12 cellular contexts compared by ENCODE assay signal in genomic region chr14:75543258-75543657, GRCh38. TPM values are rescaled to one million over a fixed set of nuclear protein-coding genes. Genes with fewer than 3 reads are reported as not detected.
DNase-seq lines count a peak whose midpoint lies in the region; ATAC-seq and TF ChIP-seq lines count a peak whose summit lies in the region.
"Had no signal": no experiment of that assay in that cellular context is flagged by ENCODE, and none has a peak within 500 bp of the region (broad histone marks: within the 10 kb centered on the region; RNA-seq: fewer than 3 reads in every experiment).

No MANE protein-coding gene starts in this region.

- peak; percentile 17 for ATAC-seq in CD8-positive, alpha-beta T cell
- peak; percentile 8 for ATAC-seq in GM21737 (IDR thresholded peaks at IDR 0.05; ENCODE audit: unreplicated experiment)
- ATAC-seq in naive thymus-derived CD4-positive, alpha-beta T cell, result no peak
- no peak for ATAC-seq in foreskin keratinocyte
- ATAC-seq: PC-3 had no signal

- H3K4me1 Mint-ChIP-seq in CD8-positive, alpha-beta T cell (ENCODE audit: low read depth), result peaks cover 54% of the 10 kb centered on the region
- H3K4me1 Mint-ChIP-seq in activated naive CD8-positive, alpha-beta T cell (ENCODE audit: low read depth), result peaks cover 60% of the 10 kb centered on the region
- peaks cover 27 to 66% (median 57%) of the 10 kb centered on the region in 7 donors for H3K4me1 Mint-ChIP-seq in naive thymus-derived CD4-positive, alpha-beta T cell

- peaks cover 24% of the 10 kb centered on the region for H3K36me3 Mint-ChIP-seq in CD8-positive, alpha-beta T cell
- peaks cover 5% of the 10 kb centered on the region for H3K36me3 Mint-ChIP-seq in activated naive CD8-positive, alpha-beta T cell
- H3K36me3 Mint-ChIP-seq in naive thymus-derived CD4-positive, alpha-beta T cell, result peaks cover 0 to 17% (median 0%) of the 10 kb centered on the region in 5 donors

- no peaks in the 10 kb centered on the region for H3K27me3 ChIP-seq in CD8-positive, alpha-beta T cell (ENCODE audit: insufficient read depth, low read length)
- no peaks in the 10 kb centered on the region for H3K27me3 ChIP-seq in naive thymus-derived CD4-positive, alpha-beta T cell (ENCODE audit: control insufficient read depth in 2 of 2, insufficient read depth in 2 of 2, low read length in 2 of 2)
- H3K27me3 ChIP-seq in foreskin keratinocyte (no peaks in the 10 kb centered on the region), ascending aorta (no peaks in the 10 kb centered on the region)

- peak overlapping the region; percentile 73 for H3K4me3 Mint-ChIP-seq in CD8-positive, alpha-beta T cell
- H3K4me3 Mint-ChIP-seq in activated naive CD8-positive, alpha-beta T cell, result peak overlapping the region; percentile 74
- peak overlapping the region; percentile 75 to 89 (median 80) for H3K4me3 Mint-ChIP-seq in naive thymus-derived CD4-positive, alpha-beta T cell

- CTCF ChIA-PET in CD8-positive, alpha-beta T cell (lab: Charles Lee), result interaction anchor here (1.3 kb wide), 1 partner anchor 54 kb away, joined by 5 read pairs; no protein-coding TSS in a partner anchor
- CTCF ChIA-PET in naive thymus-derived CD4-positive, alpha-beta T cell (lab: Charles Lee), result interaction anchor here (0.9 to 1.7 kb wide), 3 partner anchors 9 to 114 kb away, joined by 3 to 5 read pairs (median 5); no protein-coding TSS in a partner anchor

- H3K4me3 ChIP-seq in CD8-positive, alpha-beta T cell (ENCODE audit: low read depth, low read length), result peak overlapping the region; percentile 1
- H3K4me3 ChIP-seq in naive thymus-derived CD4-positive, alpha-beta T cell (ENCODE audit: low read length), result peak overlapping the region; percentile 48
- H3K4me3 ChIP-seq in ascending aorta, result no peak overlapping the region

- TF ChIP-seq CTCF in CD8-positive, alpha-beta T cell (IDR thresholded peaks at IDR 0.05), result no peak
- no peak for TF ChIP-seq CTCF in foreskin keratinocyte (conservative IDR thresholded peaks at IDR 0.05)
- TF ChIP-seq CTCF in ascending aorta (IDR thresholded peaks at IDR 0.05), result no peak

- intact Hi-C loops in CD8-positive, alpha-beta T cell (cut with DNase I, micrococcal nuclease), result loop anchor here (2.0 to 5.0 kb wide), 2 partner anchors 20 to 41 kb away; partner anchors contain the start of gene BATF (in 1 of the 2)
- intact Hi-C loops in naive thymus-derived CD4-positive, alpha-beta T cell (cut with micrococcal nuclease), result loop anchor here in 1 of 2 donors (1.0 to 2.0 kb wide), 2 partner anchors 17 to 46 kb away; no protein-coding TSS in a partner anchor
- intact Hi-C loops in ascending aorta (cut with DNase I), result no loop called here

- peaks cover 5% of the 10 kb centered on the region for H3K36me3 ChIP-seq in CD8-positive, alpha-beta T cell (ENCODE audit: insufficient read depth, low read length)
- H3K36me3 ChIP-seq in naive thymus-derived CD4-positive, alpha-beta T cell (ENCODE audit: control insufficient read depth in 2 of 3, insufficient read depth in 3 of 3, low read length in 3 of 3), result peaks cover 0 to 22% (median 0%) of the 10 kb centered on the region in 3 experiments
- H3K36me3 ChIP-seq in ascending aorta, result no peaks in the 10 kb centered on the region

- H3K9me3 ChIP-seq in CD8-positive, alpha-beta T cell (ENCODE audit: low read length), result no peaks in the 10 kb centered on the region
- H3K9me3 ChIP-seq in naive thymus-derived CD4-positive, alpha-beta T cell (ENCODE audit: control insufficient read depth in 2 of 3, low read length in 3 of 3), result no peaks in the 10 kb centered on the region
- H3K9me3 ChIP-seq in ascending aorta, result no peaks in the 10 kb centered on the region

- no peaks in the 10 kb centered on the region for H3K27me3 Mint-ChIP-seq in CD8-positive, alpha-beta T cell (ENCODE audit: low read depth)
- no peaks in the 10 kb centered on the region for H3K27me3 Mint-ChIP-seq in activated naive CD8-positive, alpha-beta T cell
- no peaks in the 10 kb centered on the region for H3K27me3 Mint-ChIP-seq in naive thymus-derived CD4-positive, alpha-beta T cell

- H3K4me1 ChIP-seq in CD8-positive, alpha-beta T cell (ENCODE audit: insufficient read depth, low read length), result peaks cover 42% of the 10 kb centered on the region
- peaks cover 30 to 43% of the 10 kb centered on the region in 2 donors for H3K4me1 ChIP-seq in naive thymus-derived CD4-positive, alpha-beta T cell (ENCODE audit: control insufficient read depth in 2 of 2, insufficient read depth in 2 of 2, low read length in 2 of 2)
- H3K4me1 ChIP-seq in foreskin keratinocyte, result no peaks in the 10 kb centered on the region
- H3K4me1 ChIP-seq in ascending aorta, result no peaks in the 10 kb centered on the region

- H3K27ac ChIP-seq in CD8-positive, alpha-beta T cell (ENCODE audit: low read depth, low read length), result peak overlapping the region; percentile 19
- H3K27ac ChIP-seq in naive thymus-derived CD4-positive, alpha-beta T cell (ENCODE audit: low read depth, low read length), result peak overlapping the region; percentile 90
- H3K27ac ChIP-seq in foreskin keratinocyte (no peak overlapping the region), ascending aorta (no peak overlapping the region)

- no peaks in the 10 kb centered on the region for H3K9me3 Mint-ChIP-seq in CD8-positive, alpha-beta T cell
- H3K9me3 Mint-ChIP-seq in activated naive CD8-positive, alpha-beta T cell (ENCODE audit: low read depth), result no peaks in the 10 kb centered on the region
- no peaks in the 10 kb centered on the region for H3K9me3 Mint-ChIP-seq in naive thymus-derived CD4-positive, alpha-beta T cell

- peak overlapping the region; percentile 94 for H3K27ac Mint-ChIP-seq in CD8-positive, alpha-beta T cell
- H3K27ac Mint-ChIP-seq in activated naive CD8-positive, alpha-beta T cell, result peak overlapping the region; percentile 96
- peak overlapping the region; percentile 94 to 97 (median 96) for H3K27ac Mint-ChIP-seq in naive thymus-derived CD4-positive, alpha-beta T cell

- POLR2A ChIA-PET in CD8-positive, alpha-beta T cell (lab: Charles Lee), result interaction anchor here (1.3 to 2.3 kb wide), 2 partner anchors 9 to 28 kb away, joined by 4 to 10 read pairs; no protein-coding TSS in a partner anchor
- POLR2A ChIA-PET in naive thymus-derived CD4-positive, alpha-beta T cell (lab: Charles Lee), result interaction anchor here (0.8 to 7.3 kb wide), 3 partner anchors 9 to 20 kb away, joined by 3 to 51 read pairs (median 6); partner anchors contain the start of gene BATF

- no peak for DNase-seq in CD8-positive, alpha-beta T cell
- peak in 6 of 9 donors; percentile 33 to 49 (median 45) for DNase-seq in naive thymus-derived CD4-positive, alpha-beta T cell
- DNase-seq in foreskin keratinocyte (no peak), ascending aorta (ENCODE audit: low spot score in 2 of 2) (no peak), D341Med (ENCODE audit: low spot score) (no peak), DMS114 treated with DMSO at 0.1 percent for 48 hours (lab: John Stamatoyannopoulos, UW; ENCODE audit: unreplicated experiment) (no peak)
- DNase-seq: MM.1S, PC-3 had no signal

RNA-seq across cellular contexts. Expression of gene BATF, which starts 21.0 kb away (rescaled TPM):
- total RNA-seq in CD8-positive, alpha-beta T cell, result 1 to 10 TPM; 3.2 to 4.3 TPM
- 10 to 100 TPM in 3 of 5 experiments, 1 to 10 TPM in 2; 6.8 to 70.0 (median 10.6) TPM for total RNA-seq in naive thymus-derived CD4-positive, alpha-beta T cell
- 10 to 100 TPM; 24.7 to 26.7 TPM for polyA plus RNA-seq in naive thymus-derived CD4-positive, alpha-beta T cell
- not detected in 2 replicates for total RNA-seq in foreskin keratinocyte
- not detected in 2 replicates for polyA plus RNA-seq in foreskin keratinocyte
- not detected for total RNA-seq in ascending aorta
- total RNA-seq: chondrocyte, osteocyte, PC-3 had no signal

RNA-seq across cellular contexts. Expression of gene FLVCR2, which starts 35.2 kb away (rescaled TPM):
- 1 to 10 TPM; 1.1 to 3.1 TPM for total RNA-seq in CD8-positive, alpha-beta T cell
- 1 to 10 TPM in 4 of 5 experiments, under 1 TPM in 1; 0.80 to 9.4 (median 5.0) TPM for total RNA-seq in naive thymus-derived CD4-positive, alpha-beta T cell
- polyA plus RNA-seq in naive thymus-derived CD4-positive, alpha-beta T cell, result 1 to 10 TPM; 1.6 to 2.2 TPM
- total RNA-seq in foreskin keratinocyte (0.03 and 0.11 TPM in 2 replicates), ascending aorta (3.4 TPM)
- 0.07 and 0.11 TPM in 2 replicates for polyA plus RNA-seq in foreskin keratinocyte

Comparison
In these comparisons a context has a peak if more than half of its experiments do, and no peak if none do; other contexts are left out.
1. ATAC-seq: peak in CD8-positive, alpha-beta T cell (single experiment) and GM21737 (single experiment); none in naive thymus-derived CD4-positive, alpha-beta T cell (single experiment) and foreskin keratinocyte (single experiment).
2. DNase-seq: peak in naive thymus-derived CD4-positive, alpha-beta T cell (6 of 9); none in CD8-positive, alpha-beta T cell (0 of 7), foreskin keratinocyte (0 of 2), ascending aorta (0 of 2), D341Med (single experiment) and DMS114 treated with DMSO at 0.1 percent for 48 hours (single experiment).
3. H3K27ac ChIP-seq: peak in CD8-positive, alpha-beta T cell (single experiment) and naive thymus-derived CD4-positive, alpha-beta T cell (single experiment); none in foreskin keratinocyte (single experiment) and ascending aorta (0 of 2).
4. H3K4me3 ChIP-seq: peak in CD8-positive, alpha-beta T cell (single experiment) and naive thymus-derived CD4-positive, alpha-beta T cell (single experiment); none in ascending aorta (0 of 2).
5. Peak in every context shown above with its lines, with median percentiles within 50 percentile points of each other: H3K27ac Mint-ChIP-seq and H3K4me3 Mint-ChIP-seq.